1 cellular context compared by ENCODE assay signal in the genomic region with DNA sequence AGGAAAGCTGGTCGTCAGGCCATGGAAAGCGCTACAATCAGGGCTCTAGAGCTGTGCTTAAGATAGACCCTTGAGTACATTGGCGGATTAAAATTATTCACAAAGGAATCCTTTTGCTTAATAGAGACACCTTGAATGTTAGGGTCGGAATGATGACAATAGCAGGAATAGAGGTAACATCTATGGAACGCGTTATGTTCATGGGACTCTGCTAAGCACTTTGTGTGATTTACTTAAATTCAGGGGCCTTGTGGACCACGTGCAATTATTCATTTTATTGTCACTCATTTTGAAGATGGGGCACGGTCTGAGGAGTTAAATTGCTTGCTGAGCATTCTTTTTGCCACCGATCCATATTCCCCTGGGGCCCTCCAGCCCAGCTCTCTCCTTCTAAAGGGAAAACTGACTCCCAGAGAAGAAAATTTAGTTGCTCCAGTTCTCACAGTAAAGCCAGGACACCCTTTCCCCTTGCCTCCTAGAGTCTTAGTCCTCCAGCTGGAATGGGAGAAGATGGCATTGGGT.
A peak's percentile ranks its signal among the peaks of the same experiment; 100 is the strongest.
TF ChIP-seq lines count a peak whose summit lies in the region.

No MANE protein-coding gene starts in this region.

TF ChIP-seq in HepG2, 621 proteins besides CTCF, POLR2A, EP300 and RAD21 (continued from another document):
- TF ChIP-seq ZFP90 (CRISPR knock-in tag; IDR thresholded peaks at IDR 0.05; ENCODE audit: borderline replicate concordance) (0 out of 2 replicates have a peak, but pooled peaks have one; percentile 70), ZNF317 (CRISPR knock-in tag; IDR thresholded peaks at IDR 0.05) (0 out of 2 replicates have a peak, but pooled peaks have one; percentile 31), ZNF775 (CRISPR knock-in tag; IDR thresholded peaks at IDR 0.05; ENCODE audit: borderline replicate concordance) (0 out of 2 replicates have a peak, but pooled peaks have one; percentile 26)
